ENCODE assay signal across 19 cellular contexts in genomic region chr3:43072361-43072760, GRCh38.
"Had no signal": no experiment of that assay in that cellular context is flagged by ENCODE, and none has a peak within 500 bp of the region (broad histone marks: within the 10 kb centered on the region; RNA-seq: fewer than 3 reads in every experiment).

No MANE protein-coding gene starts in this region.

- H3K4me3 ChIP-seq: SJSA1, SK-N-MC had no signal

- H3K27ac ChIP-seq: SJSA1, SK-N-MC had no signal

- H3K9me3 ChIP-seq: SJSA1 had no signal

- DNase-seq: KBM-7, MM.1S, NCI-H1092 treated with DMSO at 0.1 percent for 48 hours, NCI-H1436, NCI-H187, NCI-H2029, NCI-H2081 treated with DMSO at 0.1 percent for 48 hours, NCI-H2171, NCI-H226, NCI-H446, NCI-H510A, NCI-H524 treated with DMSO at 0.1 percent for 48 hours, NCI-H69, NCI-H774, Right ventricle myocardium superior, RPMI8226, SIG-M5 had no signal

- H3K36me3 ChIP-seq: SJSA1 had no signal

- H3K27me3 ChIP-seq: SJSA1 had no signal

- H3K4me1 ChIP-seq: SJSA1 had no signal
